Comparison of ENCODE assay signal across 18 cellular contexts in genomic region chr2:15860760-15861159, GRCh38.
DNase-seq lines count a peak whose midpoint lies in the region; ATAC-seq, FAIRE-seq and TF ChIP-seq lines count a peak whose summit lies in the region.
"Had no signal": no experiment of that assay in that cellular context is flagged by ENCODE, and none has a peak within 500 bp of the region (broad histone marks: within the 10 kb centered on the region; RNA-seq: fewer than 3 reads in every experiment).

No MANE protein-coding gene starts in this region.

- no peak overlapping the region for H3K27ac ChIP-seq in H1 (ENCODE audit: low read depth, low read length)
- H3K27ac ChIP-seq in neural cell (ENCODE audit: low read length), result no peak overlapping the region
- H3K27ac ChIP-seq: BLaER1 had no signal

- peak; percentile 28 for DNase-seq in DMS 273 (lab: John Stamatoyannopoulos, UW; ENCODE audit: unreplicated experiment)
- no peak for DNase-seq in DMS 273 treated with DMSO at 0.1 percent for 48 hours (lab: John Stamatoyannopoulos, UW)
- DNase-seq in LNCaP clone FGC (ENCODE audit: low read depth), result peak; percentile 7
- no peak for DNase-seq in H1 (ENCODE audit: low read depth in 1 of 2, low spot score in 2 of 2)
- no peak for DNase-seq in effector CD8-positive, alpha-beta T cell (lab: John Stamatoyannopoulos, UW)
- DNase-seq: 8988T; CD8-positive, alpha-beta memory T cell; GDM1; NCI-H1105; NCI-H1694 treated with DMSO at 0.1 percent for 48 hours; NCI-H226; NCI-H524 treated with DMSO at 0.1 percent for 48 hours; SHP77 had no signal

- no peaks in the 10 kb centered on the region for H3K36me3 Mint-ChIP-seq in stimulated activated memory B cell treated with anti-CD40 and anti-IgM and Interleukin-4, amounts not matched to agents 10 μg/mL and 1 μg/mL and 100 μg/mL, for 72 hours
- H3K36me3 Mint-ChIP-seq: CD8-positive, alpha-beta memory T cell had no signal

- H4K8ac ChIP-seq in H1 (ENCODE audit: extremely low read depth, insufficient read depth, low read length), result no peak overlapping the region

- 43% methylated on average over 1 of the region's 1 CpG; no CpG with 5 or more reads in 1 of the 2 experiments for WGBS in H1 (ENCODE audit: extremely low coverage in 1 of 2, insufficient coverage in 1 of 2, insufficient read length in 1 of 2, insufficient replicate concordance in 2 of 2, low coverage in 1 of 2, low lambda C conversion rate in 2 of 2, missing lambda C conversion rate in 1 of 2), 2 experiments

- H3K36me3 ChIP-seq in H1 (ENCODE audit: control insufficient read depth in 2 of 4, insufficient read depth in 4 of 4, low read length in 3 of 4), result no peaks in the 10 kb centered on the region
- no peaks in the 10 kb centered on the region for H3K36me3 ChIP-seq in neural cell (ENCODE audit: insufficient read depth, low read length)
- H3K36me3 ChIP-seq: BLaER1 had no signal

- H3K4me1 ChIP-seq in H1 (replicated peaks in 1 of 4; ENCODE audit: control insufficient read depth in 3 of 4, insufficient read depth in 4 of 4, low read length in 3 of 4), result peaks cover 0 to 6% (median 0%) of the 10 kb centered on the region in 4 experiments; a peak in 1 of 7 replicates
- H3K4me1 ChIP-seq: BLaER1 had no signal

- no peaks in the 10 kb centered on the region for H3K4me1 Mint-ChIP-seq in stimulated activated memory B cell treated with anti-CD40 and anti-IgM and Interleukin-4, amounts not matched to agents 10 μg/mL and 1 μg/mL and 100 μg/mL, for 72 hours
- H3K4me1 Mint-ChIP-seq: CD8-positive, alpha-beta memory T cell had no signal

- no peak overlapping the region for H2BK15ac ChIP-seq in H1 (ENCODE audit: low read length)

- H3K56ac ChIP-seq in H1 (replicated peaks; ENCODE audit: insufficient read length, low read depth, low read length), result no peak overlapping the region

- no peak overlapping the region for H3K4ac ChIP-seq in H1 (replicated peaks; ENCODE audit: insufficient read length, low read depth, low read length)

- H4K5ac ChIP-seq in H1 (ENCODE audit: insufficient read length, low read depth, low read length), result no peak overlapping the region

- peak; percentile 65 for FAIRE-seq in H1 (lab: Jason Lieb, UNC)

- no peak overlapping the region for H4K91ac ChIP-seq in H1 (replicated peaks; ENCODE audit: insufficient read length, low read length)

- no peak for TF ChIP-seq POLR2A in H1 (IDR thresholded peaks at IDR 0.05; ENCODE audit: control extremely low read depth in 1 of 2, low read depth in 2 of 2, low read length in 2 of 2)

- no peak overlapping the region for H2AK5ac ChIP-seq in H1 (ENCODE audit: low read depth, low read length)

- no peak overlapping the region for H2BK5ac ChIP-seq in H1 (ENCODE audit: low read depth, low read length)

- peaks cover 28% of the 10 kb centered on the region for H3K27me3 Mint-ChIP-seq in stimulated activated memory B cell treated with anti-CD40 and anti-IgM and Interleukin-4, amounts not matched to agents 10 μg/mL and 1 μg/mL and 100 μg/mL, for 72 hours

- H3K23ac ChIP-seq in H1 (ENCODE audit: insufficient read length), result no peak overlapping the region

- no peaks in the 10 kb centered on the region for H3K9me3 ChIP-seq in H1 (ENCODE audit: insufficient read depth in 2 of 2, low read depth in 1 of 2, low read length in 1 of 2)
- H3K9me3 ChIP-seq in neural cell (ENCODE audit: low read length), result no peaks in the 10 kb centered on the region
- H3K9me3 ChIP-seq: BLaER1 had no signal

- peak; percentile 71 to 73 for TF ChIP-seq RAD21 in H1 (IDR thresholded peaks at IDR 0.05 in 1 of 2, conservative IDR thresholded peaks at IDR 0.05 in 1 of 2; ENCODE audit: low read depth in 2 of 2, low read length in 2 of 2)
- TF ChIP-seq RAD21 in neural cell (conservative IDR thresholded peaks at IDR 0.05), result no peak

- H2AFZ ChIP-seq in H1 (ENCODE audit: low read length) (0 out of 2 replicates have a peak overlapping the region, but pooled peaks have one; percentile 1), neural cell (ENCODE audit: low read depth, low read length) (no peak overlapping the region)

- no peak for ATAC-seq in GM19324 (IDR thresholded peaks at IDR 0.05; ENCODE audit: low FRiP score, unreplicated experiment)
- ATAC-seq in stimulated activated memory B cell treated with anti-CD40 and anti-IgM and Interleukin-4, amounts not matched to agents 10 μg/mL and 1 μg/mL and 100 μg/mL, for 72 hours, result no peak
- ATAC-seq: SK-N-SH treated with all-trans-retinoic acid at 6 μM for 48 hours had no signal

- H3K9ac ChIP-seq in H1 (replicated peaks in 1 of 4; ENCODE audit: extremely low read depth in 1 of 4, low read depth in 3 of 4, low read length in 3 of 4), result no peak overlapping the region
- no peak overlapping the region for H3K9ac ChIP-seq in neural cell (ENCODE audit: low read length)
- H3K9ac ChIP-seq: BLaER1 had no signal

- H3K27ac Mint-ChIP-seq in stimulated activated memory B cell treated with anti-CD40 and anti-IgM and Interleukin-4, amounts not matched to agents 10 μg/mL and 1 μg/mL and 100 μg/mL, for 72 hours, result no peak overlapping the region
- H3K27ac Mint-ChIP-seq: CD8-positive, alpha-beta memory T cell had no signal

- H2BK20ac ChIP-seq in H1 (ENCODE audit: low read length), result no peak overlapping the region

- H3K4me3 ChIP-seq in LNCaP clone FGC (ENCODE audit: low read depth, low read length), result no peak overlapping the region
- no peak overlapping the region for H3K4me3 ChIP-seq in H1 (ENCODE audit: extremely low read depth in 1 of 4, insufficient read depth in 2 of 4, low read depth in 3 of 4, low read length in 4 of 4)
- H3K4me3 ChIP-seq in neural cell (ENCODE audit: low read length), result no peak overlapping the region
- H3K4me3 ChIP-seq: BLaER1 had no signal

- H2BK12ac ChIP-seq in H1 (ENCODE audit: low read depth, low read length), result no peak overlapping the region

- H3K14ac ChIP-seq in H1 (ENCODE audit: insufficient read length), result no peak overlapping the region

- no peaks in the 10 kb centered on the region for H3K79me1 ChIP-seq in H1 (ENCODE audit: low read depth, low read length)

- H3K27me3 ChIP-seq in H1 (replicated peaks in 1 of 4; ENCODE audit: control insufficient read depth in 3 of 4, extremely low read depth in 1 of 4, insufficient read depth in 3 of 4, low read length in 3 of 4), result no peaks in the 10 kb centered on the region
- H3K27me3 ChIP-seq in neural cell (ENCODE audit: insufficient read depth, low read depth, low read length), result no peaks in the 10 kb centered on the region
- H3K27me3 ChIP-seq: BLaER1 had no signal

- H3K79me2 ChIP-seq in H1 (ENCODE audit: control insufficient read depth in 1 of 2, insufficient read depth in 2 of 2, low read length in 2 of 2) (no peaks in the 10 kb centered on the region), neural cell (replicated peaks; ENCODE audit: insufficient read depth, low read length) (no peaks in the 10 kb centered on the region)

- H4K20me1 ChIP-seq in H1 (replicated peaks in 1 of 2; ENCODE audit: control insufficient read depth in 1 of 2, insufficient read depth in 2 of 2, low read length in 2 of 2) (no peaks in the 10 kb centered on the region), neural cell (ENCODE audit: insufficient read depth) (no peaks in the 10 kb centered on the region)
- H4K20me1 ChIP-seq: BLaER1 had no signal

- TF ChIP-seq EP300 in H1 (IDR thresholded peaks at IDR 0.05; ENCODE audit: borderline replicate concordance in 1 of 2, low read depth in 2 of 2, low read length in 2 of 2) (no peak), neural cell (conservative IDR thresholded peaks at IDR 0.05; ENCODE audit: poor library complexity, severe bottlenecking) (peak; percentile 18)

- H3K9me3 Mint-ChIP-seq in stimulated activated memory B cell treated with anti-CD40 and anti-IgM and Interleukin-4, amounts not matched to agents 10 μg/mL and 1 μg/mL and 100 μg/mL, for 72 hours, result peaks cover 5% of the 10 kb centered on the region

- peak; percentile 25; the same call in 1 of the 2 replicates for TF ChIP-seq CTCF in LNCaP clone FGC (IDR thresholded peaks at IDR 0.05; ENCODE audit: control insufficient read depth, extremely low read depth, insufficient read depth)
- peak in 2 of 3 experiments; percentile 46 to 68; a peak in 2 of 4 replicates for TF ChIP-seq CTCF in H1 (IDR thresholded peaks at IDR 0.05; ENCODE audit: control extremely low read depth in 1 of 3, insufficient read depth in 1 of 3, low read depth in 1 of 3, low read length in 3 of 3)
- no peak for TF ChIP-seq CTCF in neural cell (IDR thresholded peaks at IDR 0.05; ENCODE audit: poor library complexity, severe bottlenecking)

- H3K9me2 ChIP-seq in neural cell (ENCODE audit: insufficient read depth, low read length), result no peaks in the 10 kb centered on the region

- CTCF ChIA-PET in H1 (lab: Charles Lee; ENCODE audit: partially characterized antibody), result interaction anchor here (0.6 to 2.3 kb wide), 23 partner anchors 10 to 1203 kb away, joined by 3 to 15 read pairs (median 3); partner anchors contain the start of gene MYCN

- H3K23me2 ChIP-seq in H1 (ENCODE audit: low read depth, low read length), result no peaks in the 10 kb centered on the region

- H3K4me3 Mint-ChIP-seq in stimulated activated memory B cell treated with anti-CD40 and anti-IgM and Interleukin-4, amounts not matched to agents 10 μg/mL and 1 μg/mL and 100 μg/mL, for 72 hours, result no peak overlapping the region
- H3K4me3 Mint-ChIP-seq: CD8-positive, alpha-beta memory T cell had no signal

- POLR2A ChIA-PET in H1 (lab: Charles Lee; ENCODE audit: partially characterized antibody), result no interaction called here

- H3K4me2 ChIP-seq in H1 (ENCODE audit: insufficient read depth in 1 of 2, low read depth in 2 of 2, low read length in 2 of 2), result no peak overlapping the region
- no peak overlapping the region for H3K4me2 ChIP-seq in neural cell (ENCODE audit: low read length)
- H3K4me2 ChIP-seq: BLaER1 had no signal

- no peaks in the 10 kb centered on the region for H3F3A ChIP-seq in neural cell (ENCODE audit: insufficient read depth, low read length, poor library complexity, severe bottlenecking)

- no peak overlapping the region for H3K18ac ChIP-seq in H1 (ENCODE audit: extremely low read depth, low read length)

- H2BK120ac ChIP-seq in H1 (replicated peaks; ENCODE audit: low read depth, low read length), result no peak overlapping the region

TF ChIP-seq in H1, 55 proteins besides CTCF, POLR2A, EP300 and RAD21 (continues in another document):
- no peak for TF ChIP-seq SAP30 (IDR thresholded peaks at IDR 0.05; ENCODE audit: insufficient read depth, insufficient replicate concordance, low read length)
- no peak for TF ChIP-seq KDM1A (IDR thresholded peaks at IDR 0.05; ENCODE audit: borderline replicate concordance, low read length)
- TF ChIP-seq JUN (IDR thresholded peaks at IDR 0.05; ENCODE audit: low read depth, low read length), result no peak
- TF ChIP-seq SUZ12 (IDR thresholded peaks at IDR 0.05; ENCODE audit: low read length), result no peak

TF ChIP-seq in neural cell, 6 proteins besides CTCF, POLR2A, EP300 and RAD21 (continues in another document):
- no peak for TF ChIP-seq EZH2 (IDR thresholded peaks at IDR 0.05; ENCODE audit: borderline replicate concordance, insufficient read depth, low read length, poor library complexity, severe bottlenecking)

Comparison
In these comparisons a context has a peak if more than half of its experiments do, and no peak if none do; other contexts are left out.
1. DNase-seq: peak in DMS 273 (single experiment) and LNCaP clone FGC (single experiment); none in DMS 273 treated with DMSO at 0.1 percent for 48 hours (single experiment), H1 (0 of 2) and effector CD8-positive, alpha-beta T cell (single experiment).